ENCODE assay signal across 22 cellular contexts in the genomic region with DNA sequence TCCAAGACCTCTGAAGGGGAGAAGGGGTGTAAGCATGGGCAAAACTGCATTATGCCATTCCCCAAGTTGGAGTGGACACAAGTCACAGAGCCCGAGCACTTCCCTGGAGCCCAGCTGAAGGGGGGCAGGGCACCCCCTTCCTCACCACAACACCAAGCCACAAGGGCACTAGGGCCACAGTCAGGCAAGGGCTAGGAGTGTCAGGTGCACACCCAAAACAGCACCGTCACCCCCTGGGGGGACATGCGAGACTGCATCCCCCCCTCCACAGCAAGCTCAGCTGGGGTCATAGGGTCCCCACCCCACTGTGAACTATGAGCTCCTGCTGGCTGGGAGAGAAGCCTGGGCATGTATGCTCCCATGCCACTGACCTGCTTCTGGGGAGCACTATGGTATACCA.
"Had no signal": no experiment of that assay in that cellular context is flagged by ENCODE, and none has a peak within 500 bp of the region (broad histone marks: within the 10 kb centered on the region; RNA-seq: fewer than 3 reads in every experiment).

No MANE protein-coding gene starts in this region.

- FAIRE-seq: RCC 7860 had no signal

- H3K4me2 ChIP-seq: SK-N-SH had no signal

- H3K9ac ChIP-seq: SK-N-SH had no signal

- H3K4me3 ChIP-seq: MG63 had no signal

- DNase-seq: IMR-90, Karpas-422, KG1, MG63, NCI-H1092, NCI-H1105 treated with DMSO at 0.1 percent for 48 hours, NCI-H1417 treated with DMSO at 0.1 percent for 48 hours, NCI-H146, NCI-H1694 treated with DMSO at 0.1 percent for 48 hours, NCI-H2029, NCI-H2081 treated with DMSO at 0.1 percent for 48 hours, NCI-H2171, NCI-H226, NCI-H446, NCI-H510A, NCI-H524 treated with DMSO at 0.1 percent for 48 hours, NCI-H69, NCI-H774, Right ventricle myocardium superior, RPMI8226, SK-N-SH had no signal

- H3K27me3 ChIP-seq: MG63 had no signal

- H3K9me3 ChIP-seq: MG63, SK-N-SH had no signal

- H3K36me3 ChIP-seq: MG63 had no signal
